Comparison of ENCODE assay signal across 25 cellular contexts in the genomic region with DNA sequence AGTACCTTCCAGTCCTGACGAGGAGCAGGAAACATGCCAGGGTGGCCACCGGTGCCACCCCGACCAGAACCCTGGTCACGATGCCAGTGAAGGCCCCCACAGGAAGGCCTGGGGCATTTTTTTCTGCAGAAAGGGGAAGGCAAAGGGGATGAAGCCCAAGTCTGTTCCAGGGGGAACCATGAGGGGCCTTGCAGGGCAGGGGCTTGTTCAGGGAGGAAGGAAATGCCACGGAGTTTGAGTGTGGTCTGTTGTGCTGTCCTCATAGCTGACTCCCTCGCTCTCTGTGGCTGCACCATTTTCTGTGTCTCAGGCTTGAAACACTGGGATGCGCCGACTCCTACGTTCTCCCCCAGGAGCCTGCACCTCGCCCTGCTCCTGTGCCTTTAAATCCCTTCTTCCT. TPM values are rescaled to one million over a fixed set of nuclear protein-coding genes. Genes with fewer than 3 reads are reported as not detected.
DNase-seq lines count a peak whose midpoint lies in the region; ATAC-seq and TF ChIP-seq lines count a peak whose summit lies in the region.
"Had no signal": no experiment of that assay in that cellular context is flagged by ENCODE, and none has a peak within 500 bp of the region (broad histone marks: within the 10 kb centered on the region; RNA-seq: fewer than 3 reads in every experiment).

No MANE protein-coding gene starts in this region.

- no peak for TF ChIP-seq POLR2A in NB4 (IDR thresholded peaks at IDR 0.05; ENCODE audit: extremely low read depth, insufficient read length)

- H3K4me1 Mint-ChIP-seq in stimulated activated memory B cell treated with anti-CD40 and anti-IgM and Interleukin-4, amounts not matched to agents 10 μg/mL and 1 μg/mL and 100 μg/mL, for 72 hours, result peaks cover 33% of the 10 kb centered on the region
- H3K4me1 Mint-ChIP-seq: CD4-positive, alpha-beta memory T cell had no signal

- H3K4me3 ChIP-seq in NB4 (ENCODE audit: low read depth, low read length), result no peak overlapping the region
- H3K4me3 ChIP-seq: cardiac muscle cell, coronary artery, SJSA1, transverse colon had no signal

- H3K4me3 Mint-ChIP-seq in stimulated activated memory B cell treated with anti-CD40 and anti-IgM and Interleukin-4, amounts not matched to agents 10 μg/mL and 1 μg/mL and 100 μg/mL, for 72 hours, result no peak overlapping the region
- H3K4me3 Mint-ChIP-seq: activated naive CD8-positive, alpha-beta T cell treated with anti-CD3 and anti-CD28 coated beads, Interleukin-2, amount 10 ng/mL, durations not matched to agents 7 days and 5 days; CD4-positive, alpha-beta memory T cell had no signal

- H3K9me3 Mint-ChIP-seq in stimulated activated memory B cell treated with anti-CD40 and anti-IgM and Interleukin-4, amounts not matched to agents 10 μg/mL and 1 μg/mL and 100 μg/mL, for 72 hours, result peaks cover 6% of the 10 kb centered on the region
- H3K9me3 Mint-ChIP-seq: activated naive CD8-positive, alpha-beta T cell treated with anti-CD3 and anti-CD28 coated beads, Interleukin-2, amount 10 ng/mL, durations not matched to agents 7 days and 5 days had no signal

- no peaks in the 10 kb centered on the region for H3K36me3 Mint-ChIP-seq in stimulated activated memory B cell treated with anti-CD40 and anti-IgM and Interleukin-4, amounts not matched to agents 10 μg/mL and 1 μg/mL and 100 μg/mL, for 72 hours
- H3K36me3 Mint-ChIP-seq: activated naive CD8-positive, alpha-beta T cell treated with anti-CD3 and anti-CD28 coated beads, Interleukin-2, amount 10 ng/mL, durations not matched to agents 7 days and 5 days; CD4-positive, alpha-beta memory T cell had no signal

- peaks cover 84% of the 10 kb centered on the region for H3K27me3 Mint-ChIP-seq in stimulated activated memory B cell treated with anti-CD40 and anti-IgM and Interleukin-4, amounts not matched to agents 10 μg/mL and 1 μg/mL and 100 μg/mL, for 72 hours

- no peak overlapping the region for H3K27ac Mint-ChIP-seq in stimulated activated memory B cell treated with anti-CD40 and anti-IgM and Interleukin-4, amounts not matched to agents 10 μg/mL and 1 μg/mL and 100 μg/mL, for 72 hours
- H3K27ac Mint-ChIP-seq: activated naive CD8-positive, alpha-beta T cell treated with anti-CD3 and anti-CD28 coated beads, Interleukin-2, amount 10 ng/mL, durations not matched to agents 7 days and 5 days; CD4-positive, alpha-beta memory T cell had no signal

- DNase-seq in GDM1 (lab: John Stamatoyannopoulos, UW) (peak; percentile 94), NB4 (ENCODE audit: low read depth) (peak; percentile 39), medulla oblongata (ENCODE audit: extremely low spot score) (peak; percentile 65), EL (no peak), NCI-H2227 (lab: John Stamatoyannopoulos, UW; ENCODE audit: unreplicated experiment) (no peak), A172 (ENCODE audit: low spot score) (no peak)
- DNase-seq: activated CD4-positive, alpha-beta T cell treated with anti-CD3 and anti-CD28 coated beads for 48 hours; activated CD8-positive, alpha-beta memory T cell treated with anti-CD3 and anti-CD28 coated beads for 24 hours; activated gamma-delta T cell; activated naive CD8-positive, alpha-beta T cell treated with anti-CD3 and anti-CD28 coated beads, Interleukin-2, amount 10 ng/mL, durations not matched to agents 7 days and 5 days; CD4-positive, alpha-beta memory T cell; effector memory CD4-positive, alpha-beta T cell; mesenchymal stem cell; NCI-H446 treated with DMSO at 0.1 percent for 48 hours; NCI-H82; stimulated activated CD4-positive, alpha-beta T cell treated with anti-CD3 and anti-CD28 coated beads, Interleukin-15, amount 100 ng/mL, for 24 hours; stimulated activated CD4-positive, alpha-beta T cell treated with anti-CD3 and anti-CD28 coated beads, Interleukin-4, amount 100 ng/mL, for 4 hours; T1000; transverse colon had no signal

- peak; percentile 4 for ATAC-seq in stimulated activated memory B cell treated with anti-CD40 and anti-IgM and Interleukin-4, amounts not matched to agents 10 μg/mL and 1 μg/mL and 100 μg/mL, for 72 hours

- TF ChIP-seq CTCF in NB4 (IDR thresholded peaks at IDR 0.05; ENCODE audit: low read depth, low read length), result no peak

RNA-seq across cellular contexts. Expression of gene CEACAM1, which starts 27.5 kb away (rescaled TPM):
- total RNA-seq in A172 (2014; rRNA removed; shearing (Covaris generic)), result 0.67 and 2.2 TPM in 2 replicates
- total RNA-seq: cardiac muscle cell, SJSA1 had no signal

RNA-seq across cellular contexts. Expression of gene CEACAM8, which starts 38.9 kb away (rescaled TPM):
- total RNA-seq in A172 (2014; rRNA removed; shearing (Covaris generic)), result not detected in 2 replicates
- total RNA-seq: activated naive CD8-positive, alpha-beta T cell treated with anti-CD3 and anti-CD28 coated beads, Interleukin-2, amount 10 ng/mL, durations not matched to agents 7 days and 5 days; astrocyte; cardiac muscle cell; CD4-positive, alpha-beta memory T cell; RPMI7951; SJSA1 had no signal

Comparison
In these comparisons a context has a peak if more than half of its experiments do, and no peak if none do; other contexts are left out.
1. DNase-seq: peak in GDM1 (single experiment), NB4 (single experiment) and medulla oblongata (single experiment); none in EL (single experiment), NCI-H2227 (single experiment) and A172 (single experiment).